Comparison of ENCODE assay signal across 28 cellular contexts in genomic region chr1:203826175-203826574, GRCh38.
"Had no signal": no experiment of that assay in that cellular context is flagged by ENCODE, and none has a peak within 500 bp of the region (broad histone marks: within the 10 kb centered on the region; RNA-seq: fewer than 3 reads in every experiment).

No MANE protein-coding gene starts in this region.

- H3K4me1 Mint-ChIP-seq: nephron, neural progenitor cell had no signal

- H3K27ac Mint-ChIP-seq: nephron; neural progenitor cell; progenitor cell of endocrine pancreas; stimulated activated effector memory CD8-positive, alpha-beta T cell treated with anti-CD3 and anti-CD28 coated beads, Interleukin-12 subunit alpha, Interleukin-12 subunit beta, amount 100 ng/mL, for 72 hours; stimulated activated naive B cell treated with anti-CD40 and anti-IgM and Interleukin-4, amounts not matched to agents 10 μg/mL and 1 μg/mL and 100 μg/mL, for 72 hours; stimulated activated naive CD8-positive, alpha-beta T cell treated with anti-CD3 and anti-CD28 coated beads, Interleukin-15, Interleukin-2, amounts not matched to agents 100 ng/mL and 50 ng/mL, for 24 hours; type B pancreatic cell had no signal

- DNase-seq: natural killer cell; occipital lobe; ovary; posterior cingulate gyrus; psoas muscle; right cardiac atrium; right lobe of liver; sigmoid colon; small intestine; stimulated activated CD4-positive, alpha-beta T cell treated with anti-CD3 and anti-CD28 coated beads, Interleukin-15, amount 100 ng/mL, for 24 hours; stimulated activated CD4-positive, alpha-beta T cell treated with anti-CD3 and anti-CD28 coated beads, Interleukin-2, amount 100 ng/mL, for 24 hours; stimulated activated CD4-positive, alpha-beta T cell treated with anti-CD3 and anti-CD28 coated beads, Interleukin-2, amount 100 ng/mL, for 48 hours; stimulated activated CD4-positive, alpha-beta T cell treated with anti-CD3 and anti-CD28 coated beads, Interleukin-4, amount 100 ng/mL, for 24 hours; stimulated activated naive B cell treated with anti-CD40 and anti-IgM and Interleukin-4, amounts not matched to agents 10 μg/mL and 1 μg/mL and 100 μg/mL, for 72 hours; stimulated activated naive CD4-positive, alpha-beta T cell treated with Interleukin-2 at 50 U/mL for 16 hours; stomach; testis; tibial artery; transverse colon; upper lobe of right lung; uterus had no signal

- ATAC-seq: natural killer cell; psoas muscle; right cardiac atrium; right lobe of liver; stimulated activated effector memory CD8-positive, alpha-beta T cell treated with anti-CD3 and anti-CD28 coated beads, Interleukin-12 subunit alpha, Interleukin-12 subunit beta, amount 100 ng/mL, for 72 hours; stimulated activated naive B cell treated with anti-CD40 and anti-IgM and Interleukin-4, amounts not matched to agents 10 μg/mL and 1 μg/mL and 100 μg/mL, for 72 hours; upper lobe of right lung had no signal

- FAIRE-seq: small intestine had no signal

- H3K27ac ChIP-seq: neural progenitor cell, ovary, parathyroid adenoma, psoas muscle, right lobe of liver, sigmoid colon, stomach, testis, tibial artery, transverse colon, upper lobe of right lung, uterus had no signal

- H3K4me3 Mint-ChIP-seq: natural killer cell; nephron; neural progenitor cell; stimulated activated effector memory CD8-positive, alpha-beta T cell treated with anti-CD3 and anti-CD28 coated beads, Interleukin-12 subunit alpha, Interleukin-12 subunit beta, amount 100 ng/mL, for 72 hours; stimulated activated naive B cell treated with anti-CD40 and anti-IgM and Interleukin-4, amounts not matched to agents 10 μg/mL and 1 μg/mL and 100 μg/mL, for 72 hours; stimulated activated naive CD8-positive, alpha-beta T cell treated with anti-CD3 and anti-CD28 coated beads, Interleukin-15, Interleukin-2, amounts not matched to agents 100 ng/mL and 50 ng/mL, for 24 hours; type B pancreatic cell had no signal

- H3K9me3 ChIP-seq: ovary, psoas muscle, right lobe of liver, sigmoid colon, stomach, testis, tibial artery, transverse colon, upper lobe of right lung, uterus had no signal

- H3K27me3 Mint-ChIP-seq: progenitor cell of endocrine pancreas; stimulated activated naive B cell treated with anti-CD40 and anti-IgM and Interleukin-4, amounts not matched to agents 10 μg/mL and 1 μg/mL and 100 μg/mL, for 72 hours; stimulated activated naive CD8-positive, alpha-beta T cell treated with anti-CD3 and anti-CD28 coated beads, Interleukin-15, Interleukin-2, amounts not matched to agents 100 ng/mL and 50 ng/mL, for 24 hours; type B pancreatic cell had no signal

- H3K9me3 Mint-ChIP-seq: natural killer cell; nephron; neural progenitor cell; stimulated activated effector memory CD8-positive, alpha-beta T cell treated with anti-CD3 and anti-CD28 coated beads, Interleukin-12 subunit alpha, Interleukin-12 subunit beta, amount 100 ng/mL, for 72 hours; stimulated activated naive B cell treated with anti-CD40 and anti-IgM and Interleukin-4, amounts not matched to agents 10 μg/mL and 1 μg/mL and 100 μg/mL, for 72 hours; stimulated activated naive CD8-positive, alpha-beta T cell treated with anti-CD3 and anti-CD28 coated beads, Interleukin-15, Interleukin-2, amounts not matched to agents 100 ng/mL and 50 ng/mL, for 24 hours; type B pancreatic cell had no signal

- H3K4me1 ChIP-seq: neural progenitor cell, parathyroid adenoma, right lobe of liver, testis, uterus had no signal

- H3K4me2 ChIP-seq: neural progenitor cell had no signal

- H3K4me3 ChIP-seq: neural progenitor cell, ovary, psoas muscle, right lobe of liver, sigmoid colon, stomach, testis, tibial artery, transverse colon, upper lobe of right lung, uterus had no signal

- H2AFZ ChIP-seq: neural progenitor cell, parathyroid adenoma had no signal

- H3K36me3 ChIP-seq: ovary, uterus had no signal

- H3K27me3 ChIP-seq: neural progenitor cell, ovary, right lobe of liver, sigmoid colon, stomach, testis, tibial artery, transverse colon, upper lobe of right lung, uterus had no signal

- H3K9ac ChIP-seq: neural progenitor cell, parathyroid adenoma had no signal
